In genomic region chr1:17588048-17588781, GRCh38 we compare ENCODE assay signal across 1 cellular context.
TF ChIP-seq lines count a peak whose summit lies in the region.

No MANE protein-coding gene starts in this region.

TF ChIP-seq in HepG2, 621 proteins besides CTCF, POLR2A, EP300 and RAD21 (continued from another document and continues in another):
- peak; percentile 33; the same call in 1 of the 2 replicates for TF ChIP-seq FOSL2 (CRISPR knock-in tag; IDR thresholded peaks at IDR 0.05)
- TF ChIP-seq, protein P1, sequence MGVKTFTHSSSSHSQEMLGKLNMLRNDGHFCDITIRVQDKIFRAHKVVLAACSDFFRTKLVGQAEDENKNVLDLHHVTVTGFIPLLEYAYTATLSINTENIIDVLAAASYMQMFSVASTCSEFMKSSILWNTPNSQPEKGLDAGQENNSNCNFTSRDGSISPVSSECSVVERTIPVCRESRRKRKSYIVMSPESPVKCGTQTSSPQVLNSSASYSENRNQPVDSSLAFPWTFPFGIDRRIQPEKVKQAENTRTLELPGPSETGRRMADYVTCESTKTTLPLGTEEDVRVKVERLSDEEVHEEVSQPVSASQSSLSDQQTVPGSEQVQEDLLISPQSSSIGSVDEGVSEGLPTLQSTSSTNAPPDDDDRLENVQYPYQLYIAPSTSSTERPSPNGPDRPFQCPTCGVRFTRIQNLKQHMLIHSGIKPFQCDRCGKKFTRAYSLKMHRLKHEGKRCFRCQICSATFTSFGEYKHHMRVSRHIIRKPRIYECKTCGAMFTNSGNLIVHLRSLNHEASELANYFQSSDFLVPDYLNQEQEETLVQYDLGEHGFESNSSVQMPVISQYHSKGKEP (CRISPR knock-in tag; IDR thresholded peaks at IDR 0.05): no peak
- no peak for TF ChIP-seq MAFK (conservative IDR thresholded peaks at IDR 0.05 in 1 of 2, IDR thresholded peaks at IDR 0.05 in 1 of 2; ENCODE audit: low read length in 2 of 2)
- no peak for TF ChIP-seq FOXP1 (IDR thresholded peaks at IDR 0.05)
- peak; percentile 46; the same call in 1 of the 2 replicates for TF ChIP-seq FOXP1 (CRISPR knock-in tag; IDR thresholded peaks at IDR 0.05)
- TF ChIP-seq, protein P2, sequence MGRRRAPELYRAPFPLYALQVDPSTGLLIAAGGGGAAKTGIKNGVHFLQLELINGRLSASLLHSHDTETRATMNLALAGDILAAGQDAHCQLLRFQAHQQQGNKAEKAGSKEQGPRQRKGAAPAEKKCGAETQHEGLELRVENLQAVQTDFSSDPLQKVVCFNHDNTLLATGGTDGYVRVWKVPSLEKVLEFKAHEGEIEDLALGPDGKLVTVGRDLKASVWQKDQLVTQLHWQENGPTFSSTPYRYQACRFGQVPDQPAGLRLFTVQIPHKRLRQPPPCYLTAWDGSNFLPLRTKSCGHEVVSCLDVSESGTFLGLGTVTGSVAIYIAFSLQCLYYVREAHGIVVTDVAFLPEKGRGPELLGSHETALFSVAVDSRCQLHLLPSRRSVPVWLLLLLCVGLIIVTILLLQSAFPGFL (CRISPR knock-in tag; IDR thresholded peaks at IDR 0.05): no peak
- peak; percentile 66; the same call in 1 of the 2 replicates for TF ChIP-seq MYC (CRISPR knock-in tag; IDR thresholded peaks at IDR 0.05; ENCODE audit: borderline replicate concordance)
- TF ChIP-seq SPEN (CRISPR knock-in tag; IDR thresholded peaks at IDR 0.05; ENCODE audit: low read depth): peak; percentile 70
- TF ChIP-seq KLF9 (CRISPR knock-in tag; IDR thresholded peaks at IDR 0.05; ENCODE audit: low read depth): 0 out of 2 replicates have a peak, but pooled peaks have one; percentile 27
- peak; percentile 81 for TF ChIP-seq KDM6A (CRISPR knock-in tag; IDR thresholded peaks at IDR 0.05; ENCODE audit: low read depth)
- TF ChIP-seq SCMH1 (CRISPR knock-in tag; IDR thresholded peaks at IDR 0.05; ENCODE audit: borderline replicate concordance): no peak
- TF ChIP-seq ZNF292 (CRISPR knock-in tag; IDR thresholded peaks at IDR 0.05; ENCODE audit: borderline replicate concordance, low read depth): peak; percentile 98
- TF ChIP-seq ZBED4 (CRISPR knock-in tag; IDR thresholded peaks at IDR 0.05; ENCODE audit: borderline replicate concordance): peak; percentile 91
- peak; percentile 78; the same call in 1 of the 2 replicates for TF ChIP-seq ZNF543 (CRISPR knock-in tag; IDR thresholded peaks at IDR 0.05)
- peak; percentile 57; the same call in 1 of the 2 replicates for TF ChIP-seq GFI1 (CRISPR knock-in tag; IDR thresholded peaks at IDR 0.05; ENCODE audit: borderline replicate concordance)
- peak; percentile 52 for TF ChIP-seq RBFOX2 (IDR thresholded peaks at IDR 0.05; ENCODE audit: low read depth, low read length)
- TF ChIP-seq, protein P3, sequence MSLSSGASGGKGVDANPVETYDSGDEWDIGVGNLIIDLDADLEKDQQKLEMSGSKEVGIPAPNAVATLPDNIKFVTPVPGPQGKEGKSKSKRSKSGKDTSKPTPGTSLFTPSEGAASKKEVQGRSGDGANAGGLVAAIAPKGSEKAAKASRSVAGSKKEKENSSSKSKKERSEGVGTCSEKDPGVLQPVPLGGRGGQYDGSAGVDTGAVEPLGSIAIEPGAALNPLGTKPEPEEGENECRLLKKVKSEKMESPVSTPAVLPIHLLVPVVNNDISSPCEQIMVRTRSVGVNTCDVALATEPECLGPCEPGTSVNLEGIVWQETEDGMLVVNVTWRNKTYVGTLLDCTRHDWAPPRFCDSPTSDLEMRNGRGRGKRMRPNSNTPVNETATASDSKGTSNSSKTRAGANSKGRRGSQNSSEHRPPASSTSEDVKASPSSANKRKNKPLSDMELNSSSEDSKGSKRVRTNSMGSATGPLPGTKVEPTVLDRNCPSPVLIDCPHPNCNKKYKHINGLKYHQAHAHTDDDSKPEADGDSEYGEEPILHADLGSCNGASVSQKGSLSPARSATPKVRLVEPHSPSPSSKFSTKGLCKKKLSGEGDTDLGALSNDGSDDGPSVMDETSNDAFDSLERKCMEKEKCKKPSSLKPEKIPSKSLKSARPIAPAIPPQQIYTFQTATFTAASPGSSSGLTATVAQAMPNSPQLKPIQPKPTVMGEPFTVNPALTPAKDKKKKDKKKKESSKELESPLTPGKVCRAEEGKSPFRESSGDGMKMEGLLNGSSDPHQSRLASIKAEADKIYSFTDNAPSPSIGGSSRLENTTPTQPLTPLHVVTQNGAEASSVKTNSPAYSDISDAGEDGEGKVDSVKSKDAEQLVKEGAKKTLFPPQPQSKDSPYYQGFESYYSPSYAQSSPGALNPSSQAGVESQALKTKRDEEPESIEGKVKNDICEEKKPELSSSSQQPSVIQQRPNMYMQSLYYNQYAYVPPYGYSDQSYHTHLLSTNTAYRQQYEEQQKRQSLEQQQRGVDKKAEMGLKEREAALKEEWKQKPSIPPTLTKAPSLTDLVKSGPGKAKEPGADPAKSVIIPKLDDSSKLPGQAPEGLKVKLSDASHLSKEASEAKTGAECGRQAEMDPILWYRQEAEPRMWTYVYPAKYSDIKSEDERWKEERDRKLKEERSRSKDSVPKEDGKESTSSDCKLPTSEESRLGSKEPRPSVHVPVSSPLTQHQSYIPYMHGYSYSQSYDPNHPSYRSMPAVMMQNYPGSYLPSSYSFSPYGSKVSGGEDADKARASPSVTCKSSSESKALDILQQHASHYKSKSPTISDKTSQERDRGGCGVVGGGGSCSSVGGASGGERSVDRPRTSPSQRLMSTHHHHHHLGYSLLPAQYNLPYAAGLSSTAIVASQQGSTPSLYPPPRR (CRISPR knock-in tag; IDR thresholded peaks at IDR 0.05; ENCODE audit: borderline replicate concordance): peak; percentile 85; the same call in 1 of the 2 replicates
- TF ChIP-seq HMGXB4 (CRISPR knock-in tag; IDR thresholded peaks at IDR 0.05; ENCODE audit: borderline replicate concordance in 1 of 2, low read depth in 1 of 2): 0 out of 4 replicates have a peak, but pooled peaks of 1 of the 2 experiments have one; percentile 50
- TF ChIP-seq SALL2 (CRISPR knock-in tag; IDR thresholded peaks at IDR 0.05): peak; percentile 37; the same call in 1 of the 2 replicates
- no peak for TF ChIP-seq ZSCAN21 (CRISPR knock-in tag; IDR thresholded peaks at IDR 0.05; ENCODE audit: borderline replicate concordance)
- TF ChIP-seq, protein P4, sequence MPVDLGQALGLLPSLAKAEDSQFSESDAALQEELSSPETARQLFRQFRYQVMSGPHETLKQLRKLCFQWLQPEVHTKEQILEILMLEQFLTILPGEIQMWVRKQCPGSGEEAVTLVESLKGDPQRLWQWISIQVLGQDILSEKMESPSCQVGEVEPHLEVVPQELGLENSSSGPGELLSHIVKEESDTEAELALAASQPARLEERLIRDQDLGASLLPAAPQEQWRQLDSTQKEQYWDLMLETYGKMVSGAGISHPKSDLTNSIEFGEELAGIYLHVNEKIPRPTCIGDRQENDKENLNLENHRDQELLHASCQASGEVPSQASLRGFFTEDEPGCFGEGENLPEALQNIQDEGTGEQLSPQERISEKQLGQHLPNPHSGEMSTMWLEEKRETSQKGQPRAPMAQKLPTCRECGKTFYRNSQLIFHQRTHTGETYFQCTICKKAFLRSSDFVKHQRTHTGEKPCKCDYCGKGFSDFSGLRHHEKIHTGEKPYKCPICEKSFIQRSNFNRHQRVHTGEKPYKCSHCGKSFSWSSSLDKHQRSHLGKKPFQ (CRISPR knock-in tag; IDR thresholded peaks at IDR 0.05; ENCODE audit: insufficient replicate concordance): no peak
- TF ChIP-seq BATF2 (CRISPR knock-in tag; IDR thresholded peaks at IDR 0.05): no peak
- peak; percentile 75 for TF ChIP-seq ZGPAT (CRISPR knock-in tag; IDR thresholded peaks at IDR 0.05)
- TF ChIP-seq ZNF549 (CRISPR knock-in tag; IDR thresholded peaks at IDR 0.05): no peak
- TF ChIP-seq, protein P5, sequence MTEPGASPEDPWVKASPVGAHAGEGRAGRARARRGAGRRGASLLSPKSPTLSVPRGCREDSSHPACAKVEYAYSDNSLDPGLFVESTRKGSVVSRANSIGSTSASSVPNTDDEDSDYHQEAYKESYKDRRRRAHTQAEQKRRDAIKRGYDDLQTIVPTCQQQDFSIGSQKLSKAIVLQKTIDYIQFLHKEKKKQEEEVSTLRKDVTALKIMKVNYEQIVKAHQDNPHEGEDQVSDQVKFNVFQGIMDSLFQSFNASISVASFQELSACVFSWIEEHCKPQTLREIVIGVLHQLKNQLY (CRISPR knock-in tag; IDR thresholded peaks at IDR 0.05): peak; percentile 71; the same call in 1 of the 2 replicates
- TF ChIP-seq, protein P6, sequence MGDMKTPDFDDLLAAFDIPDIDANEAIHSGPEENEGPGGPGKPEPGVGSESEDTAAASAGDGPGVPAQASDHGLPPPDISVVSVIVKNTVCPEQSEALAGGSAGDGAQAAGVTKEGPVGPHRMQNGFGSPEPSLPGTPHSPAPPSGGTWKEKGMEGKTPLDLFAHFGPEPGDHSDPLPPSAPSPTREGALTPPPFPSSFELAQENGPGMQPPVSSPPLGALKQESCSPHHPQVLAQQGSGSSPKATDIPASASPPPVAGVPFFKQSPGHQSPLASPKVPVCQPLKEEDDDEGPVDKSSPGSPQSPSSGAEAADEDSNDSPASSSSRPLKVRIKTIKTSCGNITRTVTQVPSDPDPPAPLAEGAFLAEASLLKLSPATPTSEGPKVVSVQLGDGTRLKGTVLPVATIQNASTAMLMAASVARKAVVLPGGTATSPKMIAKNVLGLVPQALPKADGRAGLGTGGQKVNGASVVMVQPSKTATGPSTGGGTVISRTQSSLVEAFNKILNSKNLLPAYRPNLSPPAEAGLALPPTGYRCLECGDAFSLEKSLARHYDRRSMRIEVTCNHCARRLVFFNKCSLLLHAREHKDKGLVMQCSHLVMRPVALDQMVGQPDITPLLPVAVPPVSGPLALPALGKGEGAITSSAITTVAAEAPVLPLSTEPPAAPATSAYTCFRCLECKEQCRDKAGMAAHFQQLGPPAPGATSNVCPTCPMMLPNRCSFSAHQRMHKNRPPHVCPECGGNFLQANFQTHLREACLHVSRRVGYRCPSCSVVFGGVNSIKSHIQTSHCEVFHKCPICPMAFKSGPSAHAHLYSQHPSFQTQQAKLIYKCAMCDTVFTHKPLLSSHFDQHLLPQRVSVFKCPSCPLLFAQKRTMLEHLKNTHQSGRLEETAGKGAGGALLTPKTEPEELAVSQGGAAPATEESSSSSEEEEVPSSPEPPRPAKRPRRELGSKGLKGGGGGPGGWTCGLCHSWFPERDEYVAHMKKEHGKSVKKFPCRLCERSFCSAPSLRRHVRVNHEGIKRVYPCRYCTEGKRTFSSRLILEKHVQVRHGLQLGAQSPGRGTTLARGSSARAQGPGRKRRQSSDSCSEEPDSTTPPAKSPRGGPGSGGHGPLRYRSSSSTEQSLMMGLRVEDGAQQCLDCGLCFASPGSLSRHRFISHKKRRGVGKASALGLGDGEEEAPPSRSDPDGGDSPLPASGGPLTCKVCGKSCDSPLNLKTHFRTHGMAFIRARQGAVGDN (CRISPR knock-in tag; IDR thresholded peaks at IDR 0.05): peak; percentile 96
- TF ChIP-seq DMAP1 (CRISPR knock-in tag; IDR thresholded peaks at IDR 0.05): peak; percentile 69; the same call in 1 of the 2 replicates
- no peak for TF ChIP-seq ZNF558 (CRISPR knock-in tag; IDR thresholded peaks at IDR 0.05; ENCODE audit: borderline replicate concordance)
